24 cellular contexts compared by ENCODE assay signal in genomic region chr21:41712201-41712600, GRCh38. TPM values are rescaled to one million over a fixed set of nuclear protein-coding genes. Genes with fewer than 3 reads are reported as not detected.
DNase-seq lines count a peak whose midpoint lies in the region; ATAC-seq, FAIRE-seq and TF ChIP-seq lines count a peak whose summit lies in the region.
"Had no signal": no experiment of that assay in that cellular context is flagged by ENCODE, and none has a peak within 500 bp of the region (broad histone marks: within the 10 kb centered on the region; RNA-seq: fewer than 3 reads in every experiment).

No MANE protein-coding gene starts in this region.

- H3K36me3 Mint-ChIP-seq in WTC11 = no peaks in the 10 kb centered on the region
- no peaks in the 10 kb centered on the region for H3K36me3 Mint-ChIP-seq in activated T-cell treated with anti-CD3 and anti-CD28 coated beads, Interleukin-2, amount 50 U/mL, for 24 hours (ENCODE audit: low read depth)
- H3K36me3 Mint-ChIP-seq: activated naive CD8-positive, alpha-beta T cell had no signal

- H3K4me1 Mint-ChIP-seq in WTC11 = peaks cover 45% of the 10 kb centered on the region
- peaks cover 5% of the 10 kb centered on the region for H3K4me1 Mint-ChIP-seq in activated T-cell treated with anti-CD3 and anti-CD28 coated beads, Interleukin-2, amount 50 U/mL, for 24 hours (ENCODE audit: low read depth)

- ATAC-seq in WTC11 (peak; percentile 74), gastrocnemius medialis (no peak)
- ATAC-seq: body of pancreas had no signal

- peak overlapping the region; percentile 81 for H3K27ac ChIP-seq in neutrophil
- no peak overlapping the region for H3K27ac ChIP-seq in gastrocnemius medialis
- H3K27ac ChIP-seq: C4-2B had no signal

- intact Hi-C loops in gastrocnemius medialis (cut with DNase I; ENCODE audit: low total_unique reads) = no loop called here

- DNase-seq in WTC11 (ENCODE audit: low spot score) = peak; percentile 58
- peak; percentile 73 for DNase-seq in iPS-NIHi11 (ENCODE audit: low spot score)
- DNase-seq in urothelium cell line (ENCODE audit: low spot score) = no peak
- DNase-seq in activated T-cell treated with anti-CD3 and anti-CD28 coated beads, Interleukin-2, amount 50 U/mL, for 24 hours = no peak
- DNase-seq in SKM-1 treated with dmso at 0.1 percent for 144 hours (lab: John Stamatoyannopoulos, UW; ENCODE audit: unreplicated experiment) = no peak
- DNase-seq in gastrocnemius medialis = no peak
- DNase-seq: body of pancreas, hypothalamus, KG1, NCI-H1048, NCI-H524 treated with DMSO at 0.1 percent for 48 hours, SHP77 treated with DMSO at 0.1 percent for 48 hours, T-helper 2 cell had no signal

- CTCF ChIA-PET in WTC11 (lab: Charles Lee) = no interaction called here

- in situ Hi-C loops in gastrocnemius medialis (cut with MboI; ENCODE audit: low sequenced_read_pairs in 4 of 4) = no loop called here

- H3K27ac Mint-ChIP-seq in WTC11 = no peak overlapping the region
- no peak overlapping the region for H3K27ac Mint-ChIP-seq in activated T-cell treated with anti-CD3 and anti-CD28 coated beads, Interleukin-2, amount 50 U/mL, for 24 hours
- H3K27ac Mint-ChIP-seq: activated naive CD8-positive, alpha-beta T cell; activated T-helper 1 cell treated with anti-CD3 and anti-CD28 coated beads, Interleukin-12 subunit alpha, Interleukin-12 subunit beta, Interleukin-2, Interleukin-4 antibody, amounts not matched to agents 30 ng/mL and 10 ng/mL and 1 ng/mL, durations not matched to agents 14 hours and 24 hours and 36 hours had no signal

- H3K9me3 ChIP-seq in ES-I3 (ENCODE audit: control insufficient read depth, insufficient read depth, low read length) (no peaks in the 10 kb centered on the region), neutrophil (no peaks in the 10 kb centered on the region), gastrocnemius medialis (no peaks in the 10 kb centered on the region)
- H3K9me3 ChIP-seq: body of pancreas, HAP-1, transverse colon had no signal

- peak overlapping the region; percentile 49; the same call in 1 of the 2 replicates for H3K9ac ChIP-seq in ES-I3 (ENCODE audit: low read depth, low read length)

- H3K4me1 ChIP-seq in ES-I3 (ENCODE audit: insufficient read depth, low read length) (peaks cover 7% of the 10 kb centered on the region; the same call in 1 of the 2 replicates), neutrophil (ENCODE audit: control insufficient read depth in 1 of 2, insufficient read depth in 1 of 2, low read depth in 1 of 2, low read length in 1 of 2) (peaks cover 14 to 25% of the 10 kb centered on the region in 2 experiments), gastrocnemius medialis (no peaks in the 10 kb centered on the region)
- H3K4me1 ChIP-seq: HAP-1 had no signal

- peaks cover 7% of the 10 kb centered on the region for H3K27me3 Mint-ChIP-seq in WTC11 (ENCODE audit: low read depth)
- H3K27me3 Mint-ChIP-seq in activated T-cell treated with anti-CD3 and anti-CD28 coated beads, Interleukin-2, amount 50 U/mL, for 24 hours = peaks cover 68% of the 10 kb centered on the region

- H3K27me3 ChIP-seq in neutrophil = peaks cover 83% of the 10 kb centered on the region
- H3K27me3 ChIP-seq in gastrocnemius medialis = peaks cover 4 to 5% (median 4%) of the 10 kb centered on the region in 3 donors
- H3K27me3 ChIP-seq: body of pancreas had no signal

- H3K9me3 Mint-ChIP-seq in WTC11 = no peaks in the 10 kb centered on the region
- H3K9me3 Mint-ChIP-seq in activated T-cell treated with anti-CD3 and anti-CD28 coated beads, Interleukin-2, amount 50 U/mL, for 24 hours = peaks cover 3% of the 10 kb centered on the region
- H3K9me3 Mint-ChIP-seq: activated T-helper 1 cell treated with anti-CD3 and anti-CD28 coated beads, Interleukin-12 subunit alpha, Interleukin-12 subunit beta, Interleukin-2, Interleukin-4 antibody, amounts not matched to agents 30 ng/mL and 10 ng/mL and 1 ng/mL, durations not matched to agents 14 hours and 24 hours and 36 hours had no signal

- POLR2A ChIA-PET in WTC11 (lab: Charles Lee) = no interaction called here

- peak overlapping the region in 1 of 2 experiments; percentile 22 for H3K4me3 ChIP-seq in neutrophil (ENCODE audit: low read depth in 1 of 2, low read length in 1 of 2)
- H3K4me3 ChIP-seq in gastrocnemius medialis = no peak overlapping the region
- H3K4me3 ChIP-seq: body of pancreas, HAP-1, transverse colon had no signal

- FAIRE-seq in urothelium cell line (lab: Jason Lieb, UNC) = no peak
- FAIRE-seq: colon, endometrium, GM18507 had no signal

- peak overlapping the region; percentile 67 for H3K4me3 Mint-ChIP-seq in WTC11
- no peak overlapping the region for H3K4me3 Mint-ChIP-seq in activated T-cell treated with anti-CD3 and anti-CD28 coated beads, Interleukin-2, amount 50 U/mL, for 24 hours
- H3K4me3 Mint-ChIP-seq: activated naive CD8-positive, alpha-beta T cell; activated T-helper 1 cell treated with anti-CD3 and anti-CD28 coated beads, Interleukin-12 subunit alpha, Interleukin-12 subunit beta, Interleukin-2, Interleukin-4 antibody, amounts not matched to agents 30 ng/mL and 10 ng/mL and 1 ng/mL, durations not matched to agents 14 hours and 24 hours and 36 hours had no signal

- no peak for TF ChIP-seq POLR2A in gastrocnemius medialis (IDR thresholded peaks at IDR 0.05)

- H3K36me3 ChIP-seq in ES-I3 (ENCODE audit: insufficient read depth, low read length) (no peaks in the 10 kb centered on the region), neutrophil (no peaks in the 10 kb centered on the region), gastrocnemius medialis (no peaks in the 10 kb centered on the region)
- H3K36me3 ChIP-seq: HAP-1, transverse colon had no signal

- no peak for TF ChIP-seq CTCF in WTC11 (IDR thresholded peaks at IDR 0.05)
- TF ChIP-seq CTCF in neutrophil (IDR thresholded peaks at IDR 0.05) = no peak
- TF ChIP-seq CTCF in gastrocnemius medialis (IDR thresholded peaks at IDR 0.05 in 4 of 5, conservative IDR thresholded peaks at IDR 0.05 in 1 of 5) = no peak

TF ChIP-seq in WTC11, 78 proteins besides CTCF, POLR2A, EP300 and RAD21 (continues in another document):
- TF ChIP-seq STAT6 (CRISPR knock-in tag; conservative IDR thresholded peaks at IDR 0.05; ENCODE audit: low read depth) (no peak), CBFB (CRISPR knock-in tag; IDR thresholded peaks at IDR 0.05; ENCODE audit: low read depth) (no peak), FOXK1 (CRISPR knock-in tag; IDR thresholded peaks at IDR 0.05) (no peak), FOXP4 (CRISPR knock-in tag; IDR thresholded peaks at IDR 0.05) (peak; percentile 39; the same call in 1 of the 2 replicates), FOXP1 (CRISPR knock-in tag; IDR thresholded peaks at IDR 0.05; ENCODE audit: borderline replicate concordance) (no peak), GRHL2 (CRISPR knock-in tag; IDR thresholded peaks at IDR 0.05; ENCODE audit: insufficient replicate concordance, severe bottlenecking) (no peak)
- TF ChIP-seq, protein P1, sequence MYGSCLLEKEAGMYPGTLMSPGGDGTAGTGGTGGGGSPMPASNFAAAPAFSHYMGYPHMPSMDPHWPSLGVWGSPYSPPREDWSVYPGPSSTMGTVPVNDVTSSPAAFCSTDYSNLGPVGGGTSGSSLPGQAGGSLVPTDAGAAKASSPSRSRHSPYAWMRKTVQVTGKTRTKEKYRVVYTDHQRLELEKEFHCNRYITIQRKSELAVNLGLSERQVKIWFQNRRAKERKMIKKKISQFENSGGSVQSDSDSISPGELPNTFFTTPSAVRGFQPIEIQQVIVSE (CRISPR knock-in tag; IDR thresholded peaks at IDR 0.05; ENCODE audit: borderline replicate concordance) = no peak
- TF ChIP-seq, protein P2, sequence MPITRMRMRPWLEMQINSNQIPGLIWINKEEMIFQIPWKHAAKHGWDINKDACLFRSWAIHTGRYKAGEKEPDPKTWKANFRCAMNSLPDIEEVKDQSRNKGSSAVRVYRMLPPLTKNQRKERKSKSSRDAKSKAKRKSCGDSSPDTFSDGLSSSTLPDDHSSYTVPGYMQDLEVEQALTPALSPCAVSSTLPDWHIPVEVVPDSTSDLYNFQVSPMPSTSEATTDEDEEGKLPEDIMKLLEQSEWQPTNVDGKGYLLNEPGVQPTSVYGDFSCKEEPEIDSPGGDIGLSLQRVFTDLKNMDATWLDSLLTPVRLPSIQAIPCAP (CRISPR knock-in tag; IDR thresholded peaks at IDR 0.05) = no peak

RNA-seq across cellular contexts. Expression of gene RIPK4, which starts 54.7 kb away (rescaled TPM):
- 13.7 to 20.1 TPM (median 14.0 TPM) in 3 replicates for total RNA-seq in WTC11 (2021)
- total RNA-seq in gastrocnemius medialis = under 1 TPM in 2 of 4 donors, not detected in 2; 0.04 to 0.07 TPM
- total RNA-seq: activated T-helper 1 cell treated with anti-CD3 and anti-CD28 coated beads, Interleukin-12 subunit alpha, Interleukin-12 subunit beta, Interleukin-2, Interleukin-4 antibody, amounts not matched to agents 30 ng/mL and 10 ng/mL and 1 ng/mL, durations not matched to agents 14 hours and 24 hours and 36 hours; myocyte had no signal

Comparison
In these comparisons a context has a peak if more than half of its experiments do, and no peak if none do; other contexts are left out.
1. DNase-seq: peak in WTC11 (single experiment) and iPS-NIHi11 (single experiment); none in urothelium cell line (single experiment), activated T-cell treated with anti-CD3 and anti-CD28 coated beads, Interleukin-2, amount 50 U/mL, for 24 hours (single experiment), SKM-1 treated with dmso at 0.1 percent for 144 hours (single experiment) and gastrocnemius medialis (0 of 2).
2. RNA of gene RIPK4, which starts 54.7 kb away (total RNA-seq): 13.7 to 20.1 TPM in WTC11; 0.04 to 0.07 TPM in gastrocnemius medialis; every median in the first group is over 10 times any median in the second.